ENCODE assay signal across 10 cellular contexts in the genomic region with DNA sequence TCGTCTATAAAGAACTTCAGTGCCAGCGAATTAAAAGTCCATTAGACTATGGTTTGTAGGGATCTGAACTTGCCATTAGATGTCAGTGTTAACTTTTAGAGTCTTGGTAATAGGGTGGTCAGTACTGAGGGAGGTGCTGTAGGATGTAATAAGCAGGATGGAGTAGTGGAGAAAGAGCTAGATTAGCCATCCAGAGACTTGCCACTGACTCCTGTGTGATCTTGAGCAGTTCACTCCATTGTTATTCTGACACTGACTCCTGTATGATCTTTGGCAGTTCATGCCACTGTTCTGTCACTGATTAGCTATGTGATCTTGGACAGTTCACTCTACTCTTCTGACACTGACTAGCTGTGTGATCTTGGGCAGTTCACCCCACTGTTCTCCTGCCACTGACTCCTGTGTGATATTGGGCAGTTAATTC.
DNase-seq lines count a peak whose midpoint lies in the region; ATAC-seq and TF ChIP-seq lines count a peak whose summit lies in the region.
"Had no signal": no experiment of that assay in that cellular context is flagged by ENCODE, and none has a peak within 500 bp of the region (broad histone marks: within the 10 kb centered on the region; RNA-seq: fewer than 3 reads in every experiment).

No MANE protein-coding gene starts in this region.

- H3K4me1 Mint-ChIP-seq in stimulated activated naive CD8-positive, alpha-beta T cell treated with anti-CD3 and anti-CD28 coated beads, Interleukin-15, amount 100 ng/mL, for 72 hours, result no peaks in the 10 kb centered on the region
- H3K4me1 Mint-ChIP-seq in Calu3 (ENCODE audit: low read depth, unreplicated experiment), result no peaks in the 10 kb centered on the region
- H3K4me1 Mint-ChIP-seq: central memory CD8-positive, alpha-beta T cell had no signal

- ATAC-seq in stimulated activated naive CD8-positive, alpha-beta T cell treated with anti-CD3 and anti-CD28 coated beads, Interleukin-15, amount 100 ng/mL, for 72 hours, result no peak
- ATAC-seq in GM21529 (IDR thresholded peaks at IDR 0.05; ENCODE audit: unreplicated experiment), result no peak
- ATAC-seq in HG02938 (IDR thresholded peaks at IDR 0.05; ENCODE audit: unreplicated experiment), result no peak

- H3K27ac Mint-ChIP-seq in stimulated activated naive CD8-positive, alpha-beta T cell treated with anti-CD3 and anti-CD28 coated beads, Interleukin-15, amount 100 ng/mL, for 72 hours, result no peak overlapping the region
- no peak overlapping the region for H3K27ac Mint-ChIP-seq in Calu3 (ENCODE audit: unreplicated experiment)

- intact Hi-C loops in Calu3 (cut with micrococcal nuclease; ENCODE audit: unreplicated experiment), result loop anchor here (2.0 to 5.0 kb wide), 2 partner anchors 82 to 188 kb away; no protein-coding TSS in a partner anchor

- peaks cover 26 to 29% of the 10 kb centered on the region in 2 donors for H3K9me3 Mint-ChIP-seq in stimulated activated naive CD8-positive, alpha-beta T cell treated with anti-CD3 and anti-CD28 coated beads, Interleukin-15, amount 100 ng/mL, for 72 hours
- no peaks in the 10 kb centered on the region for H3K9me3 Mint-ChIP-seq in Calu3 (ENCODE audit: low read depth, unreplicated experiment)

- no peak overlapping the region for H3K4me3 Mint-ChIP-seq in stimulated activated naive CD8-positive, alpha-beta T cell treated with anti-CD3 and anti-CD28 coated beads, Interleukin-15, amount 100 ng/mL, for 72 hours
- H3K4me3 Mint-ChIP-seq in Calu3 (ENCODE audit: low read depth, unreplicated experiment), result no peak overlapping the region
- H3K4me3 Mint-ChIP-seq: central memory CD8-positive, alpha-beta T cell had no signal

- no peak for TF ChIP-seq CTCF in Calu3 (IDR thresholded peaks at IDR 0.05; ENCODE audit: unreplicated experiment)

- DNase-seq in H4 (ENCODE audit: low spot score), result peak; percentile 9
- DNase-seq in RPMI7951 (ENCODE audit: low read depth), result peak; percentile 41
- DNase-seq in glomerular visceral epithelial cell (ENCODE audit: extremely low spot score), result peak; percentile 31
- peak; percentile 35 for DNase-seq in skeletal muscle cell (ENCODE audit: low read depth)
- DNase-seq in stimulated activated naive CD8-positive, alpha-beta T cell treated with anti-CD3 and anti-CD28 coated beads, Interleukin-15, amount 100 ng/mL, for 72 hours, result no peak
- no peak for DNase-seq in Calu3

- no peaks in the 10 kb centered on the region for H3K36me3 Mint-ChIP-seq in Calu3 (ENCODE audit: insufficient read depth, unreplicated experiment)

- H3K27me3 Mint-ChIP-seq in stimulated activated naive CD8-positive, alpha-beta T cell treated with anti-CD3 and anti-CD28 coated beads, Interleukin-15, amount 100 ng/mL, for 72 hours, result no peaks in the 10 kb centered on the region
- H3K27me3 Mint-ChIP-seq in Calu3 (ENCODE audit: unreplicated experiment), result no peaks in the 10 kb centered on the region
- H3K27me3 Mint-ChIP-seq: central memory CD8-positive, alpha-beta T cell had no signal

- BruUV-seq in Calu3 (replicated peaks; lab: Mats Ljungman, UMichigan), result no TSS peak

- CTCF ChIA-PET in Calu3 (lab: Charles Lee), result interaction anchor here (0.5 to 1.0 kb wide), 4 partner anchors 134 to 1222 kb away, joined by 3 to 4 read pairs (median 3); a partner anchor contains a TSS

- no peak overlapping the region for H3K4me3 ChIP-seq in skeletal muscle cell (ENCODE audit: low read depth, low read length)
- H3K4me3 ChIP-seq: SJCRH30 had no signal

Comparison
In these comparisons a context has a peak if more than half of its experiments do, and no peak if none do; other contexts are left out.
1. DNase-seq: peak in H4 (single experiment), RPMI7951 (single experiment), glomerular visceral epithelial cell (single experiment) and skeletal muscle cell (single experiment); none in stimulated activated naive CD8-positive, alpha-beta T cell treated with anti-CD3 and anti-CD28 coated beads, Interleukin-15, amount 100 ng/mL, for 72 hours (0 of 2) and Calu3 (single experiment).